In genomic region chr15:67509918-67510317, GRCh38 we compare ENCODE assay signal across 28 cellular contexts.
"Had no signal": no experiment of that assay in that cellular context is flagged by ENCODE, and none has a peak within 500 bp of the region (broad histone marks: within the 10 kb centered on the region; RNA-seq: fewer than 3 reads in every experiment).

No MANE protein-coding gene starts in this region.

- H3K4me1 ChIP-seq: ascending aorta, left ventricle myocardium inferior, sigmoid colon, stomach, transverse colon, vagina had no signal

- H3K27me3 ChIP-seq: ascending aorta, brain microvascular endothelial cell, sigmoid colon, stomach, transverse colon, vagina had no signal

- H3K27ac Mint-ChIP-seq: activated CD4-positive, alpha-beta T cell treated with anti-CD3 and anti-CD28 coated beads, Interleukin-2, amount 10 ng/mL, durations not matched to agents 24 days and 14 days; activated CD8-positive, alpha-beta T cell treated with anti-CD3 and anti-CD28 coated beads, Interleukin-2, amount 10 ng/mL, durations not matched to agents 7 days and 5 days; activated naive CD4-positive, alpha-beta T cell treated with anti-CD3 and anti-CD28 coated beads, Interleukin-2, amount 50 U/mL, for 24 hours; activated T-helper 1 cell treated with anti-CD3 and anti-CD28 coated beads, Interleukin-12 subunit alpha, Interleukin-12 subunit beta, Interleukin-2, Interleukin-4 antibody, amounts not matched to agents 30 ng/mL and 10 ng/mL and 1 ng/mL, durations not matched to agents 14 hours and 24 hours and 36 hours; mesothelial cell of epicardium; natural killer cell; progenitor cell of endocrine pancreas; stimulated activated memory B cell treated with anti-CD40 and anti-IgM and Interleukin-4, amounts not matched to agents 10 μg/mL and 1 μg/mL and 100 μg/mL, for 72 hours had no signal

- H3K4me1 Mint-ChIP-seq: activated naive CD4-positive, alpha-beta T cell treated with anti-CD3 and anti-CD28 coated beads, Interleukin-2, amount 50 U/mL, for 24 hours; natural killer cell had no signal

- ATAC-seq: activated CD4-positive, CD25-positive, alpha-beta regulatory T cell treated with anti-CD3 and anti-CD28 coated beads, Interleukin-2, amount 50 U/mL, for 24 hours; activated CD8-positive, alpha-beta T cell treated with anti-CD3 and anti-CD28 coated beads, Interleukin-2, amount 10 ng/mL, durations not matched to agents 7 days and 5 days; natural killer cell; stimulated activated memory B cell treated with anti-CD40 and anti-IgM and Interleukin-4, amounts not matched to agents 10 μg/mL and 1 μg/mL and 100 μg/mL, for 72 hours had no signal

- H3K36me3 ChIP-seq: brain microvascular endothelial cell had no signal

- DNase-seq: activated CD4-positive, alpha-beta T cell treated with anti-CD3 and anti-CD28 coated beads, Interleukin-2, amount 10 ng/mL, durations not matched to agents 24 days and 14 days; activated CD8-positive, alpha-beta T cell treated with anti-CD3 and anti-CD28 coated beads, Interleukin-2, amount 10 ng/mL, durations not matched to agents 7 days and 5 days; activated gamma-delta T cell treated with Interleukin-2 at 50 U/mL for 16 hours; brain microvascular endothelial cell; caudate nucleus; dermis blood vessel endothelial cell; effector CD8-positive, alpha-beta T cell; foreskin melanocyte; glutamatergic neuron; hippocampal formation; left ventricle myocardium inferior; natural killer cell; retina; sigmoid colon; stimulated activated CD4-positive, alpha-beta T cell treated with anti-CD3 and anti-CD28 coated beads, Interleukin-15, amount 100 ng/mL, for 24 hours; stomach; T-helper 9 cell; transverse colon had no signal

- H3K9me3 ChIP-seq: ascending aorta, left ventricle myocardium inferior, sigmoid colon, stomach, transverse colon, vagina had no signal

- H3K4me3 ChIP-seq: ascending aorta, left ventricle myocardium inferior, sigmoid colon, smooth muscle cell, stomach, transverse colon, vagina had no signal

- H3K27ac ChIP-seq: ascending aorta, brain microvascular endothelial cell, left ventricle myocardium inferior, sigmoid colon, stomach, transverse colon, vagina, VCaP had no signal

- H3K27me3 Mint-ChIP-seq: activated CD4-positive, alpha-beta T cell treated with anti-CD3 and anti-CD28 coated beads, Interleukin-2, amount 10 ng/mL, durations not matched to agents 24 days and 14 days; activated naive CD4-positive, alpha-beta T cell treated with anti-CD3 and anti-CD28 coated beads, Interleukin-2, amount 50 U/mL, for 24 hours; progenitor cell of endocrine pancreas; stimulated activated memory B cell treated with anti-CD40 and anti-IgM and Interleukin-4, amounts not matched to agents 10 μg/mL and 1 μg/mL and 100 μg/mL, for 72 hours had no signal

- H3K9me3 Mint-ChIP-seq: activated CD4-positive, alpha-beta T cell treated with anti-CD3 and anti-CD28 coated beads, Interleukin-2, amount 10 ng/mL, durations not matched to agents 24 days and 14 days; activated naive CD4-positive, alpha-beta T cell treated with anti-CD3 and anti-CD28 coated beads, Interleukin-2, amount 50 U/mL, for 24 hours; activated T-helper 1 cell treated with anti-CD3 and anti-CD28 coated beads, Interleukin-12 subunit alpha, Interleukin-12 subunit beta, Interleukin-2, Interleukin-4 antibody, amounts not matched to agents 30 ng/mL and 10 ng/mL and 1 ng/mL, durations not matched to agents 14 hours and 24 hours and 36 hours; mesothelial cell of epicardium; natural killer cell; stimulated activated memory B cell treated with anti-CD40 and anti-IgM and Interleukin-4, amounts not matched to agents 10 μg/mL and 1 μg/mL and 100 μg/mL, for 72 hours had no signal

- H3K4me3 Mint-ChIP-seq: activated CD4-positive, alpha-beta T cell treated with anti-CD3 and anti-CD28 coated beads, Interleukin-2, amount 10 ng/mL, durations not matched to agents 24 days and 14 days; activated CD8-positive, alpha-beta T cell treated with anti-CD3 and anti-CD28 coated beads, Interleukin-2, amount 10 ng/mL, durations not matched to agents 7 days and 5 days; activated naive CD4-positive, alpha-beta T cell treated with anti-CD3 and anti-CD28 coated beads, Interleukin-2, amount 50 U/mL, for 24 hours; activated T-helper 1 cell treated with anti-CD3 and anti-CD28 coated beads, Interleukin-12 subunit alpha, Interleukin-12 subunit beta, Interleukin-2, Interleukin-4 antibody, amounts not matched to agents 30 ng/mL and 10 ng/mL and 1 ng/mL, durations not matched to agents 14 hours and 24 hours and 36 hours; mesothelial cell of epicardium; natural killer cell; stimulated activated memory B cell treated with anti-CD40 and anti-IgM and Interleukin-4, amounts not matched to agents 10 μg/mL and 1 μg/mL and 100 μg/mL, for 72 hours had no signal

- H3K36me3 Mint-ChIP-seq: natural killer cell had no signal
